18 cellular contexts compared by ENCODE assay signal in the genomic region with DNA sequence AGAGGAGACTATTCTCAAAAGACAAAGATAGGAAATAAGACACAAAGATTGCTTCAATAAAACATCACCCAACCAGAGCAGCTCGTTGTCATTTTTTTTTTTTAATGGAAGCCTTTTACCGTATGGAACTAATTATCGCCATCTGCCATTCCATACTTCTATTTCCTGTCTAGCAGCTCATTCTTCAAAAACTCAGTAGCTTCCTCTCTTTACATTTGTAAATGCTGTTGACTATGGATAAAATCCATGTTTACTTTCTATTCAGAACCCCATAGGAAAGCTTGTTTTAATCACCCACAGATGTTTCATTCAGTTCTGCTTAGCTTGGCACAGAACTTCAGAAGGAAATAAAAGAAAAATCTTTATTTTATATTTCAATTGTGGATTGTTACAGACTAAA.
DNase-seq lines count a peak whose midpoint lies in the region; ATAC-seq and TF ChIP-seq lines count a peak whose summit lies in the region.
"Had no signal": no experiment of that assay in that cellular context is flagged by ENCODE, and none has a peak within 500 bp of the region (broad histone marks: within the 10 kb centered on the region; RNA-seq: fewer than 3 reads in every experiment).

No MANE protein-coding gene starts in this region.

- H3K4me3 ChIP-seq in AG10803 (ENCODE audit: low read length) (no peak overlapping the region), fibroblast of villous mesenchyme (ENCODE audit: low read depth, low read length) (no peak overlapping the region)
- H3K4me3 ChIP-seq: sigmoid colon, uterus had no signal

- no peak for ATAC-seq in HG03025 (IDR thresholded peaks at IDR 0.05; ENCODE audit: low FRiP score, unreplicated experiment)
- ATAC-seq in activated CD4-positive, CD25-positive, alpha-beta regulatory T cell treated with anti-CD3 and anti-CD28 coated beads, Interleukin-2, amount 50 U/mL, for 24 hours = no peak

- no peaks in the 10 kb centered on the region for H3K27me3 Mint-ChIP-seq in activated T-helper 1 cell treated with anti-CD3 and anti-CD28 coated beads, Interleukin-12 subunit alpha, Interleukin-12 subunit beta, Interleukin-2, Interleukin-4 antibody, amounts not matched to agents 30 ng/mL and 10 ng/mL and 1 ng/mL, durations not matched to agents 14 hours and 24 hours and 36 hours (ENCODE audit: insufficient read depth)

- no peak overlapping the region for H3K27ac Mint-ChIP-seq in activated T-helper 1 cell treated with anti-CD3 and anti-CD28 coated beads, Interleukin-12 subunit alpha, Interleukin-12 subunit beta, Interleukin-2, Interleukin-4 antibody, amounts not matched to agents 30 ng/mL and 10 ng/mL and 1 ng/mL, durations not matched to agents 14 hours and 24 hours and 36 hours
- H3K27ac Mint-ChIP-seq: activated naive CD4-positive, alpha-beta T cell treated with anti-CD3 and anti-CD28 coated beads, Interleukin-2, amount 50 U/mL, for 24 hours; HFFc6; T-helper 1 cell treated with Interleukin-12 subunit alpha and Interleukin-12 subunit beta and Interleukin-4 antibody, amounts not matched to agents 30 μg/mL and 1 μg/mL, for 36 hours had no signal

- TF ChIP-seq CTCF in AG10803 (conservative IDR thresholded peaks at IDR 0.05; ENCODE audit: low read length) (no peak), fibroblast of villous mesenchyme (IDR thresholded peaks at IDR 0.05; ENCODE audit: insufficient read depth, low read depth, low read length) (no peak)

- DNase-seq in AG10803 (ENCODE audit: low read depth) = peak; percentile 47
- peak; percentile 70 for DNase-seq in NCI-H1417 treated with DMSO at 0.1 percent for 48 hours (lab: John Stamatoyannopoulos, UW)
- peak; percentile 88 for DNase-seq in NCI-H748 treated with DMSO at 0.1 percent for 48 hours (lab: John Stamatoyannopoulos, UW)
- peak; percentile 5 for DNase-seq in fibroblast of villous mesenchyme (ENCODE audit: low read depth)
- DNase-seq in stimulated activated CD4-positive, alpha-beta T cell treated with anti-CD3 and anti-CD28 coated beads, Interleukin-4, amount 100 ng/mL, for 1 hour = no peak
- no peak for DNase-seq in activated T-helper 1 cell treated with anti-CD3 and anti-CD28 coated beads, Interleukin-12 subunit alpha, Interleukin-12 subunit beta, Interleukin-2, Interleukin-4 antibody, amounts not matched to agents 30 ng/mL and 10 ng/mL and 1 ng/mL, durations not matched to agents 14 hours and 24 hours and 36 hours (ENCODE audit: low spot score)
- DNase-seq: activated CD8-positive, alpha-beta memory T cell treated with anti-CD3 and anti-CD28 coated beads, Interleukin-2, amount 50 U/mL, for 4 hours; effector memory CD4-positive, alpha-beta T cell; HFFc6; NCI-H2227 treated with DMSO at 0.1 percent for 48 hours; occipital lobe; sigmoid colon; stimulated activated naive CD4-positive, alpha-beta T cell; uterus had no signal

- intact Hi-C loops in activated T-helper 1 cell treated with anti-CD3 and anti-CD28 coated beads, Interleukin-12 subunit alpha, Interleukin-12 subunit beta, Interleukin-2, Interleukin-4 antibody, amounts not matched to agents 30 ng/mL and 10 ng/mL and 1 ng/mL, durations not matched to agents 14 hours and 24 hours and 36 hours (cut with micrococcal nuclease) = no loop called here

- H3K36me3 Mint-ChIP-seq in activated T-helper 1 cell treated with anti-CD3 and anti-CD28 coated beads, Interleukin-12 subunit alpha, Interleukin-12 subunit beta, Interleukin-2, Interleukin-4 antibody, amounts not matched to agents 30 ng/mL and 10 ng/mL and 1 ng/mL, durations not matched to agents 14 hours and 24 hours and 36 hours (ENCODE audit: low read depth) = no peaks in the 10 kb centered on the region
- H3K36me3 Mint-ChIP-seq: activated naive CD4-positive, alpha-beta T cell treated with anti-CD3 and anti-CD28 coated beads, Interleukin-2, amount 50 U/mL, for 24 hours had no signal

- no peaks in the 10 kb centered on the region for H3K4me1 Mint-ChIP-seq in activated T-helper 1 cell treated with anti-CD3 and anti-CD28 coated beads, Interleukin-12 subunit alpha, Interleukin-12 subunit beta, Interleukin-2, Interleukin-4 antibody, amounts not matched to agents 30 ng/mL and 10 ng/mL and 1 ng/mL, durations not matched to agents 14 hours and 24 hours and 36 hours (ENCODE audit: low read depth)
- H3K4me1 Mint-ChIP-seq: activated naive CD4-positive, alpha-beta T cell treated with anti-CD3 and anti-CD28 coated beads, Interleukin-2, amount 50 U/mL, for 24 hours had no signal

- no peak overlapping the region for H3K4me3 Mint-ChIP-seq in activated T-helper 1 cell treated with anti-CD3 and anti-CD28 coated beads, Interleukin-12 subunit alpha, Interleukin-12 subunit beta, Interleukin-2, Interleukin-4 antibody, amounts not matched to agents 30 ng/mL and 10 ng/mL and 1 ng/mL, durations not matched to agents 14 hours and 24 hours and 36 hours
- H3K4me3 Mint-ChIP-seq: activated naive CD4-positive, alpha-beta T cell treated with anti-CD3 and anti-CD28 coated beads, Interleukin-2, amount 50 U/mL, for 24 hours; HFFc6; T-helper 1 cell treated with Interleukin-12 subunit alpha and Interleukin-12 subunit beta and Interleukin-4 antibody, amounts not matched to agents 30 μg/mL and 1 μg/mL, for 36 hours had no signal

- peaks cover 7% of the 10 kb centered on the region for H3K9me3 Mint-ChIP-seq in activated T-helper 1 cell treated with anti-CD3 and anti-CD28 coated beads, Interleukin-12 subunit alpha, Interleukin-12 subunit beta, Interleukin-2, Interleukin-4 antibody, amounts not matched to agents 30 ng/mL and 10 ng/mL and 1 ng/mL, durations not matched to agents 14 hours and 24 hours and 36 hours

Comparison
In these comparisons a context has a peak if more than half of its experiments do, and no peak if none do; other contexts are left out.
1. DNase-seq: peak in AG10803 (single experiment), NCI-H1417 treated with DMSO at 0.1 percent for 48 hours (single experiment), NCI-H748 treated with DMSO at 0.1 percent for 48 hours (single experiment) and fibroblast of villous mesenchyme (single experiment); none in stimulated activated CD4-positive, alpha-beta T cell treated with anti-CD3 and anti-CD28 coated beads, Interleukin-4, amount 100 ng/mL, for 1 hour (single experiment) and activated T-helper 1 cell treated with anti-CD3 and anti-CD28 coated beads, Interleukin-12 subunit alpha, Interleukin-12 subunit beta, Interleukin-2, Interleukin-4 antibody, amounts not matched to agents 30 ng/mL and 10 ng/mL and 1 ng/mL, durations not matched to agents 14 hours and 24 hours and 36 hours (single experiment).